In the genomic region with DNA sequence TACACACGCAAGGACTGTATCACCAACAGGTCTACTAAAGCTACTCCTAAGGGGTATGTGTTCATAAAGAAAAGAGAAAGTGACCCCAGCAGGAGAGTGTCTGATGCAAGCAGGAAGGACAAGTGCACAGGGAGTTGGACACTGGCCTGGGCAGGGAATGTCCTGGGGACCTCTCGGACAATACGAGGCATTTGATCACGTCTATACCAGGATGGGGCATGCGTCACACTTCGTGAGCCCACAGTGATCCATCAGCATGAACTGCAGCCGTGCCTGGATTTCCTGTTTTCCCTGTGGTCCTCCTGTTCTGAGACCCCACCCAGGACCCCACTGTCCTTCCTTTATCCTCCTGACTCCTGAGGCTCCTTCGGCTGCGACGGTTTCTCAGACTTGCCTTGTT, we compare ENCODE assay signal across 1 cellular context.
TF ChIP-seq lines count a peak whose summit lies in the region.

No MANE protein-coding gene starts in this region.

TF ChIP-seq in H1, 55 proteins besides CTCF, POLR2A, EP300 and RAD21 (continued from another document):
- TF ChIP-seq SP1 (IDR thresholded peaks at IDR 0.05; ENCODE audit: low read depth, low read length) = no peak
- TF ChIP-seq EZH2 (IDR thresholded peaks at IDR 0.05; ENCODE audit: low read depth, low read length, severe bottlenecking) = no peak
- no peak for TF ChIP-seq RBBP5 (IDR thresholded peaks at IDR 0.05; ENCODE audit: borderline replicate concordance, low read depth, low read length)
- no peak for TF ChIP-seq JUND (IDR thresholded peaks at IDR 0.05; ENCODE audit: low read length)
- TF ChIP-seq TCF12 (IDR thresholded peaks at IDR 0.05; ENCODE audit: low read depth, low read length) = no peak
- no peak for TF ChIP-seq CBX8 (IDR thresholded peaks at IDR 0.05; ENCODE audit: borderline replicate concordance, low read depth, low read length)
- no peak for TF ChIP-seq POLR2AphosphoS5 (IDR thresholded peaks at IDR 0.05; ENCODE audit: low read depth, low read length)
- TF ChIP-seq, protein P1, sequence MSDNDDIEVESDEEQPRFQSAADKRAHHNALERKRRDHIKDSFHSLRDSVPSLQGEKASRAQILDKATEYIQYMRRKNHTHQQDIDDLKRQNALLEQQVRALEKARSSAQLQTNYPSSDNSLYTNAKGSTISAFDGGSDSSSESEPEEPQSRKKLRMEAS (IDR thresholded peaks at IDR 0.05) = no peak
- TF ChIP-seq, protein P2, sequence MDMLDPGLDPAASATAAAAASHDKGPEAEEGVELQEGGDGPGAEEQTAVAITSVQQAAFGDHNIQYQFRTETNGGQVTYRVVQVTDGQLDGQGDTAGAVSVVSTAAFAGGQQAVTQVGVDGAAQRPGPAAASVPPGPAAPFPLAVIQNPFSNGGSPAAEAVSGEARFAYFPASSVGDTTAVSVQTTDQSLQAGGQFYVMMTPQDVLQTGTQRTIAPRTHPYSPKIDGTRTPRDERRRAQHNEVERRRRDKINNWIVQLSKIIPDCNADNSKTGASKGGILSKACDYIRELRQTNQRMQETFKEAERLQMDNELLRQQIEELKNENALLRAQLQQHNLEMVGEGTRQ (IDR thresholded peaks at IDR 0.05; ENCODE audit: low read length) = no peak
- no peak for TF ChIP-seq SP4 (IDR thresholded peaks at IDR 0.05; ENCODE audit: low read length)
- no peak for TF ChIP-seq RXRA (IDR thresholded peaks at IDR 0.05; ENCODE audit: insufficient read depth, low read depth, low read length)
- TF ChIP-seq HDAC6 (IDR thresholded peaks at IDR 0.05; ENCODE audit: low read depth, low read length) = no peak
- TF ChIP-seq, protein P3, sequence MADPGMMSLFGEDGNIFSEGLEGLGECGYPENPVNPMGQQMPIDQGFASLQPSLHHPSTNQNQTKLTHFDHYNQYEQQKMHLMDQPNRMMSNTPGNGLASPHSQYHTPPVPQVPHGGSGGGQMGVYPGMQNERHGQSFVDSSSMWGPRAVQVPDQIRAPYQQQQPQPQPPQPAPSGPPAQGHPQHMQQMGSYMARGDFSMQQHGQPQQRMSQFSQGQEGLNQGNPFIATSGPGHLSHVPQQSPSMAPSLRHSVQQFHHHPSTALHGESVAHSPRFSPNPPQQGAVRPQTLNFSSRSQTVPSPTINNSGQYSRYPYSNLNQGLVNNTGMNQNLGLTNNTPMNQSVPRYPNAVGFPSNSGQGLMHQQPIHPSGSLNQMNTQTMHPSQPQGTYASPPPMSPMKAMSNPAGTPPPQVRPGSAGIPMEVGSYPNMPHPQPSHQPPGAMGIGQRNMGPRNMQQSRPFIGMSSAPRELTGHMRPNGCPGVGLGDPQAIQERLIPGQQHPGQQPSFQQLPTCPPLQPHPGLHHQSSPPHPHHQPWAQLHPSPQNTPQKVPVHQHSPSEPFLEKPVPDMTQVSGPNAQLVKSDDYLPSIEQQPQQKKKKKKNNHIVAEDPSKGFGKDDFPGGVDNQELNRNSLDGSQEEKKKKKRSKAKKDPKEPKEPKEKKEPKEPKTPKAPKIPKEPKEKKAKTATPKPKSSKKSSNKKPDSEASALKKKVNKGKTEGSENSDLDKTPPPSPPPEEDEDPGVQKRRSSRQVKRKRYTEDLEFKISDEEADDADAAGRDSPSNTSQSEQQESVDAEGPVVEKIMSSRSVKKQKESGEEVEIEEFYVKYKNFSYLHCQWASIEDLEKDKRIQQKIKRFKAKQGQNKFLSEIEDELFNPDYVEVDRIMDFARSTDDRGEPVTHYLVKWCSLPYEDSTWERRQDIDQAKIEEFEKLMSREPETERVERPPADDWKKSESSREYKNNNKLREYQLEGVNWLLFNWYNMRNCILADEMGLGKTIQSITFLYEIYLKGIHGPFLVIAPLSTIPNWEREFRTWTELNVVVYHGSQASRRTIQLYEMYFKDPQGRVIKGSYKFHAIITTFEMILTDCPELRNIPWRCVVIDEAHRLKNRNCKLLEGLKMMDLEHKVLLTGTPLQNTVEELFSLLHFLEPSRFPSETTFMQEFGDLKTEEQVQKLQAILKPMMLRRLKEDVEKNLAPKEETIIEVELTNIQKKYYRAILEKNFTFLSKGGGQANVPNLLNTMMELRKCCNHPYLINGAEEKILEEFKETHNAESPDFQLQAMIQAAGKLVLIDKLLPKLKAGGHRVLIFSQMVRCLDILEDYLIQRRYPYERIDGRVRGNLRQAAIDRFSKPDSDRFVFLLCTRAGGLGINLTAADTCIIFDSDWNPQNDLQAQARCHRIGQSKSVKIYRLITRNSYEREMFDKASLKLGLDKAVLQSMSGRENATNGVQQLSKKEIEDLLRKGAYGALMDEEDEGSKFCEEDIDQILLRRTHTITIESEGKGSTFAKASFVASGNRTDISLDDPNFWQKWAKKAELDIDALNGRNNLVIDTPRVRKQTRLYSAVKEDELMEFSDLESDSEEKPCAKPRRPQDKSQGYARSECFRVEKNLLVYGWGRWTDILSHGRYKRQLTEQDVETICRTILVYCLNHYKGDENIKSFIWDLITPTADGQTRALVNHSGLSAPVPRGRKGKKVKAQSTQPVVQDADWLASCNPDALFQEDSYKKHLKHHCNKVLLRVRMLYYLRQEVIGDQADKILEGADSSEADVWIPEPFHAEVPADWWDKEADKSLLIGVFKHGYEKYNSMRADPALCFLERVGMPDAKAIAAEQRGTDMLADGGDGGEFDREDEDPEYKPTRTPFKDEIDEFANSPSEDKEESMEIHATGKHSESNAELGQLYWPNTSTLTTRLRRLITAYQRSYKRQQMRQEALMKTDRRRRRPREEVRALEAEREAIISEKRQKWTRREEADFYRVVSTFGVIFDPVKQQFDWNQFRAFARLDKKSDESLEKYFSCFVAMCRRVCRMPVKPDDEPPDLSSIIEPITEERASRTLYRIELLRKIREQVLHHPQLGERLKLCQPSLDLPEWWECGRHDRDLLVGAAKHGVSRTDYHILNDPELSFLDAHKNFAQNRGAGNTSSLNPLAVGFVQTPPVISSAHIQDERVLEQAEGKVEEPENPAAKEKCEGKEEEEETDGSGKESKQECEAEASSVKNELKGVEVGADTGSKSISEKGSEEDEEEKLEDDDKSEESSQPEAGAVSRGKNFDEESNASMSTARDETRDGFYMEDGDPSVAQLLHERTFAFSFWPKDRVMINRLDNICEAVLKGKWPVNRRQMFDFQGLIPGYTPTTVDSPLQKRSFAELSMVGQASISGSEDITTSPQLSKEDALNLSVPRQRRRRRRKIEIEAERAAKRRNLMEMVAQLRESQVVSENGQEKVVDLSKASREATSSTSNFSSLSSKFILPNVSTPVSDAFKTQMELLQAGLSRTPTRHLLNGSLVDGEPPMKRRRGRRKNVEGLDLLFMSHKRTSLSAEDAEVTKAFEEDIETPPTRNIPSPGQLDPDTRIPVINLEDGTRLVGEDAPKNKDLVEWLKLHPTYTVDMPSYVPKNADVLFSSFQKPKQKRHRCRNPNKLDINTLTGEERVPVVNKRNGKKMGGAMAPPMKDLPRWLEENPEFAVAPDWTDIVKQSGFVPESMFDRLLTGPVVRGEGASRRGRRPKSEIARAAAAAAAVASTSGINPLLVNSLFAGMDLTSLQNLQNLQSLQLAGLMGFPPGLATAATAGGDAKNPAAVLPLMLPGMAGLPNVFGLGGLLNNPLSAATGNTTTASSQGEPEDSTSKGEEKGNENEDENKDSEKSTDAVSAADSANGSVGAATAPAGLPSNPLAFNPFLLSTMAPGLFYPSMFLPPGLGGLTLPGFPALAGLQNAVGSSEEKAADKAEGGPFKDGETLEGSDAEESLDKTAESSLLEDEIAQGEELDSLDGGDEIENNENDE (IDR thresholded peaks at IDR 0.05; ENCODE audit: insufficient replicate concordance, low read length) = no peak
- no peak for TF ChIP-seq NRF1 (IDR thresholded peaks at IDR 0.05; ENCODE audit: low read depth, low read length)
- TF ChIP-seq SIX5 (IDR thresholded peaks at IDR 0.05; ENCODE audit: low read depth, low read length) = no peak
- no peak for TF ChIP-seq CHD2 (IDR thresholded peaks at IDR 0.05; ENCODE audit: low read length)
